19 cellular contexts compared by ENCODE assay signal in genomic region chr9:82369251-82369945, GRCh38.
DNase-seq lines count a peak whose midpoint lies in the region; ATAC-seq, FAIRE-seq and TF ChIP-seq lines count a peak whose summit lies in the region.
"Had no signal": no experiment of that assay in that cellular context is flagged by ENCODE, and none has a peak within 500 bp of the region (broad histone marks: within the 10 kb centered on the region; RNA-seq: fewer than 3 reads in every experiment).

No MANE protein-coding gene starts in this region.

- H3K9me3 ChIP-seq in HepG2 (ENCODE audit: low read length): no peaks in the 10 kb centered on the region
- no peaks in the 10 kb centered on the region for H3K9me3 ChIP-seq in small intestine (ENCODE audit: control insufficient read depth, low read depth)
- H3K9me3 ChIP-seq: A549, Caco-2 had no signal

- H3K9ac ChIP-seq in HepG2 (ENCODE audit: insufficient read depth, low read depth, low read length): no peak overlapping the region

- no peak overlapping the region for H3K4me2 ChIP-seq in HepG2 (ENCODE audit: low read depth, low read length)
- H3K4me2 ChIP-seq: A549 had no signal

- no peak for TF ChIP-seq CTCF in HepG2 (CRISPR knock-in tag; IDR thresholded peaks at IDR 0.05)

- no TSS peak for BruUV-seq in HepG2 (replicated peaks; lab: Mats Ljungman, UMichigan)

- POLR2A ChIA-PET in HepG2 (lab: Yijun Ruan, JAX): no interaction called here

- H3K27me3 ChIP-seq in HepG2 (ENCODE audit: control insufficient read depth in 1 of 2, insufficient read depth in 2 of 2, low read length in 2 of 2) (no peaks in the 10 kb centered on the region), small intestine (ENCODE audit: control insufficient read depth in 2 of 2, insufficient read depth in 2 of 2, low read length in 2 of 2) (no peaks in the 10 kb centered on the region)

- TF ChIP-seq RAD21 in HepG2 (CRISPR knock-in tag; IDR thresholded peaks at IDR 0.05): no peak

- no peak for FAIRE-seq in HepG2 (lab: Jason Lieb, UNC)
- FAIRE-seq in small intestine (lab: Jason Lieb, UNC): no peak
- FAIRE-seq: A549, D721Med, GM12892, GM18507, K562 had no signal

- CTCF ChIA-PET in HepG2 (lab: Yijun Ruan, JAX; ENCODE audit: low intra/inter-chr PET ratio, low total read pairs): no interaction called here

- H3K27ac ChIP-seq in HepG2 (ENCODE audit: extremely low read length, insufficient read depth, low read length) (no peak overlapping the region), small intestine (ENCODE audit: low read depth in 1 of 2, low read length in 1 of 2) (no peak overlapping the region)
- H3K27ac ChIP-seq: A549, C4-2B had no signal

- in situ Hi-C loops in HepG2 (cut with HindIII; ENCODE audit: extremely low pct_ligation_motif_present, low pct_unique_long_range_greater_than_20kb): no loop called here

- 0% methylated on average over 2 of the region's 2 CpGs for WGBS in HepG2 (ENCODE audit: low lambda C conversion rate)
- 37 to 55% (median 45%) methylated on average over 2 of the region's 2 CpGs for WGBS in small intestine, 3 donors

- H3K36me3 ChIP-seq in HepG2 (replicated peaks in 1 of 2; ENCODE audit: control insufficient read depth in 1 of 2, insufficient read depth in 2 of 2, low read length in 2 of 2) (no peaks in the 10 kb centered on the region), small intestine (ENCODE audit: control insufficient read depth in 2 of 2, insufficient read depth in 2 of 2, low read length in 2 of 2) (no peaks in the 10 kb centered on the region)

- no peaks in the 10 kb centered on the region for H4K20me1 ChIP-seq in HepG2 (ENCODE audit: insufficient read depth, low read length)

- H3K4me1 ChIP-seq in HepG2 (ENCODE audit: insufficient read depth, low read length): peaks cover 8% of the 10 kb centered on the region
- H3K4me1 ChIP-seq in small intestine (ENCODE audit: control insufficient read depth in 2 of 2, insufficient read depth in 1 of 2, low read depth in 1 of 2, low read length in 1 of 2): no peaks in the 10 kb centered on the region
- H3K4me1 ChIP-seq: A549, Caco-2 had no signal

- no peak for TF ChIP-seq POLR2A in HepG2 (IDR thresholded peaks at IDR 0.05; ENCODE audit: insufficient read depth in 1 of 2, low read depth in 2 of 2, low read length in 2 of 2)

- TF ChIP-seq EP300 in HepG2 (IDR thresholded peaks at IDR 0.05; ENCODE audit: low read depth in 2 of 2, low read length in 2 of 2) (no peak), HepG2 (CRISPR knock-in tag; IDR thresholded peaks at IDR 0.05; ENCODE audit: borderline replicate concordance) (no peak)

- ATAC-seq in HepG2 (peak; percentile 82), HG02588 (IDR thresholded peaks at IDR 0.05; ENCODE audit: unreplicated experiment) (no peak)
- ATAC-seq: A549, K562 had no signal

- H3K4me3 ChIP-seq in HepG2 (replicated peaks in 1 of 3; ENCODE audit: insufficient read depth in 1 of 3, low read depth in 2 of 3, low read length in 3 of 3) (no peak overlapping the region), small intestine (ENCODE audit: low read depth in 1 of 2, low read length in 2 of 2) (no peak overlapping the region)
- H3K4me3 ChIP-seq: A549, K562 had no signal

- H3K79me2 ChIP-seq in HepG2 (ENCODE audit: insufficient read depth, low read length): no peaks in the 10 kb centered on the region

- intact Hi-C loops in HepG2 (cut with micrococcal nuclease; ENCODE audit: unreplicated experiment): no loop called here

- DNase-seq in HuH-7 (ENCODE audit: low spot score): peak; percentile 4
- peak; percentile 27 for DNase-seq in NCI-H69 (lab: John Stamatoyannopoulos, UW)
- DNase-seq in HepG2 (ENCODE audit: low spot score): no peak
- DNase-seq in small intestine: peak; percentile 23
- DNase-seq in T1000 (lab: John Stamatoyannopoulos, UW): no peak
- no peak for DNase-seq in SKM-1 (lab: John Stamatoyannopoulos, UW; ENCODE audit: unreplicated experiment)
- DNase-seq: AML-193; Caco-2; CD4-positive, alpha-beta T cell; GDM1; GOT3; H9 had no signal

- no peak overlapping the region for H2AFZ ChIP-seq in HepG2 (ENCODE audit: low read length)

TF ChIP-seq in HepG2, 621 proteins besides CTCF, POLR2A, EP300 and RAD21:
- TF ChIP-seq SPEN (CRISPR knock-in tag; IDR thresholded peaks at IDR 0.05; ENCODE audit: low read depth): no peak
- TF ChIP-seq FOXP1 (IDR thresholded peaks at IDR 0.05): no peak
- TF ChIP-seq FOXP1 (CRISPR knock-in tag; IDR thresholded peaks at IDR 0.05): peak; percentile 66
- TF ChIP-seq AHDC1 (CRISPR knock-in tag; IDR thresholded peaks at IDR 0.05; ENCODE audit: borderline replicate concordance): peak; percentile 34; the same call in 1 of the 2 replicates

Comparison
In these comparisons a context has a peak if more than half of its experiments do, and no peak if none do; other contexts are left out.
1. DNase-seq: peak in HuH-7 (single experiment), NCI-H69 (single experiment) and small intestine (single experiment); none in HepG2 (single experiment), T1000 (single experiment) and SKM-1 (single experiment).